Comparison of ENCODE assay signal across 14 cellular contexts in genomic region chr17:47622179-47622549, GRCh38. TPM values are rescaled to one million over a fixed set of nuclear protein-coding genes. Genes with fewer than 3 reads are reported as not detected.
DNase-seq lines count a peak whose midpoint lies in the region; ATAC-seq and TF ChIP-seq lines count a peak whose summit lies in the region.
"Had no signal": no experiment of that assay in that cellular context is flagged by ENCODE, and none has a peak within 500 bp of the region (broad histone marks: within the 10 kb centered on the region; RNA-seq: fewer than 3 reads in every experiment).

No MANE protein-coding gene starts in this region.

- in situ Hi-C loops in transverse colon (cut with MboI; ENCODE audit: low pct_ligation_motif_present in 1 of 4, low pct_unique_long_range_greater_than_20kb in 1 of 4, low sequenced_read_pairs in 3 of 4): loop anchor here (25.0 kb wide), 4 partner anchors 110 to 385 kb away; no protein-coding TSS in a partner anchor

- H3K27me3 ChIP-seq in muscle layer of colon (ENCODE audit: control insufficient read depth in 1 of 2, insufficient read depth in 2 of 2, low read length in 2 of 2) (no peaks in the 10 kb centered on the region), transverse colon (no peaks in the 10 kb centered on the region)
- H3K27me3 ChIP-seq: uterus had no signal

- TF ChIP-seq POLR2A in transverse colon (IDR thresholded peaks at IDR 0.05): no peak

- H3K27ac Mint-ChIP-seq in brain: peak overlapping the region in 4 of 5 experiments; percentile 41 to 92 (median 65)
- no peak overlapping the region for H3K27ac Mint-ChIP-seq in activated naive CD4-positive, alpha-beta T cell treated with anti-CD3 and anti-CD28 coated beads, Interleukin-2, amount 50 U/mL, for 72 hours

- no peak overlapping the region for H3K4me3 Mint-ChIP-seq in brain

- peak; percentile 16 to 25 for ATAC-seq in left cardiac atrium
- no peak for ATAC-seq in Right ventricle myocardium superior (ENCODE audit: poor library complexity)
- no peak for ATAC-seq in activated naive CD4-positive, alpha-beta T cell treated with anti-CD3 and anti-CD28 coated beads, Interleukin-2, amount 50 U/mL, for 72 hours

- WGBS in transverse colon (ENCODE audit: low coverage in 1 of 2), 2 donors: 46 to 74% methylated on average over 2 of the region's 2 CpGs

- H3K36me3 ChIP-seq in muscle layer of colon (ENCODE audit: insufficient read depth, low read length) (peaks cover 33% of the 10 kb centered on the region), transverse colon (peaks cover 0 to 53% (median 12%) of the 10 kb centered on the region in 4 donors)
- H3K36me3 ChIP-seq: uterus had no signal

- peak overlapping the region; percentile 59 for H3K27ac ChIP-seq in muscle layer of colon (ENCODE audit: low read depth, low read length)
- H3K27ac ChIP-seq in transverse colon: peak overlapping the region; percentile 30 to 67 (median 48)
- H3K27ac ChIP-seq: parathyroid adenoma had no signal

- no peak for TF ChIP-seq EP300 in transverse colon (IDR thresholded peaks at IDR 0.05; ENCODE audit: low read depth)

- DNase-seq in left cardiac atrium: no peak
- no peak for DNase-seq in Right ventricle myocardium superior
- DNase-seq in transverse colon: no peak
- no peak for DNase-seq in AG08396 (ENCODE audit: low spot score)
- DNase-seq in activated naive CD4-positive, alpha-beta T cell treated with anti-CD3 and anti-CD28 coated beads, Interleukin-2, amount 50 U/mL, for 72 hours (ENCODE audit: low spot score in 2 of 2): no peak
- DNase-seq in HEK293T (ENCODE audit: extremely low spot score): no peak
- DNase-seq: activated CD4-positive, alpha-beta T cell treated with anti-CD3 and anti-CD28 coated beads, Interleukin-2, amount 50 U/mL, for 4 hours; activated effector memory CD4-positive, alpha-beta T cell treated with Interleukin-2 at 50 U/mL for 16 hours; NCI-H1436; NCI-H526 treated with DMSO at 0.1 percent for 48 hours had no signal

- H3K27me3 Mint-ChIP-seq in brain: no peaks in the 10 kb centered on the region

- H3K9me3 ChIP-seq in muscle layer of colon (ENCODE audit: low read length) (no peaks in the 10 kb centered on the region), transverse colon (no peaks in the 10 kb centered on the region)
- H3K9me3 ChIP-seq: uterus had no signal

- POLR2A ChIA-PET in HEK293T (lab: Yijun Ruan, JAX): interaction anchor here (1.2 kb wide), 1 partner anchor 27 kb away, joined by 4 read pairs; the partner anchor contains the start of gene KPNB1

- H3K36me3 Mint-ChIP-seq in brain: peaks cover 57% of the 10 kb centered on the region
- H3K36me3 Mint-ChIP-seq in activated naive CD4-positive, alpha-beta T cell treated with anti-CD3 and anti-CD28 coated beads, Interleukin-2, amount 50 U/mL, for 72 hours: peaks cover 15 to 34% of the 10 kb centered on the region in 2 donors

- H3K4me3 ChIP-seq in muscle layer of colon (ENCODE audit: low read depth in 1 of 2, low read length in 2 of 2) (no peak overlapping the region), transverse colon (no peak overlapping the region)
- H3K4me3 ChIP-seq: uterus had no signal

- no peaks in the 10 kb centered on the region for H3K9me3 Mint-ChIP-seq in brain
- H3K9me3 Mint-ChIP-seq in activated naive CD4-positive, alpha-beta T cell treated with anti-CD3 and anti-CD28 coated beads, Interleukin-2, amount 50 U/mL, for 72 hours: no peaks in the 10 kb centered on the region

- TF ChIP-seq CTCF in brain (conservative IDR thresholded peaks at IDR 0.05) (no peak), transverse colon (IDR thresholded peaks at IDR 0.05) (no peak)

- intact Hi-C loops in left cardiac atrium (cut with DNase I): no loop called here
- intact Hi-C loops in Right ventricle myocardium superior (cut with DNase I): no loop called here
- intact Hi-C loops in transverse colon (cut with DNase I; ENCODE audit: low total_unique reads): no loop called here

- peaks cover 15% of the 10 kb centered on the region for H3K4me1 Mint-ChIP-seq in brain

- no peak overlapping the region for H3K9ac ChIP-seq in muscle layer of colon (ENCODE audit: low read length)
- H3K9ac ChIP-seq: parathyroid adenoma had no signal

- H3K4me1 ChIP-seq in muscle layer of colon (ENCODE audit: insufficient read depth, low read length) (peaks cover 27% of the 10 kb centered on the region), transverse colon (peaks cover 2 to 12% (median 8%) of the 10 kb centered on the region in 4 donors)

- CTCF ChIA-PET in HEK293T (lab: Yijun Ruan, JAX): no interaction called here

TF ChIP-seq in HEK293T, 16 proteins besides CTCF, POLR2A, EP300 and RAD21:
- TF ChIP-seq BHLHE40 (IDR thresholded peaks at IDR 0.05; ENCODE audit: borderline replicate concordance) (no peak), SUZ12 (IDR thresholded peaks at IDR 0.05) (no peak), ARNT (IDR thresholded peaks at IDR 0.05) (no peak), CTBP1 (IDR thresholded peaks at IDR 0.05; ENCODE audit: borderline replicate concordance) (no peak), FOXK2 (IDR thresholded peaks at IDR 0.05) (no peak), TARDBP (IDR thresholded peaks at IDR 0.05) (no peak), SP1 (IDR thresholded peaks at IDR 0.05) (no peak), ZNF384 (IDR thresholded peaks at IDR 0.05) (no peak), FOXA1 (IDR thresholded peaks at IDR 0.05) (no peak)

RNA-seq across cellular contexts. Expression of gene KPNB1, which starts 27.6 kb away (rescaled TPM):
- 100 to 1,000 TPM; 145 to 180 TPM for total RNA-seq in left cardiac atrium
- total RNA-seq in Right ventricle myocardium superior: 160 TPM
- polyA plus RNA-seq in brain (ENCODE audit: insufficient read depth, low read depth, low replicate concordance): 184 TPM
- total RNA-seq in transverse colon: 100 to 1,000 TPM in 3 of 4 donors, 10 to 100 TPM in 1; 39.2 to 176 (median 133) TPM
- 100 to 1,000 TPM; 560 to 601 TPM for total RNA-seq in activated naive CD4-positive, alpha-beta T cell treated with anti-CD3 and anti-CD28 coated beads, Interleukin-2, amount 50 U/mL, for 72 hours

Comparison
In these comparisons a context has a peak if more than half of its experiments do, and no peak if none do; other contexts are left out.
1. ATAC-seq: peak in left cardiac atrium (2 of 2); none in Right ventricle myocardium superior (single experiment) and activated naive CD4-positive, alpha-beta T cell treated with anti-CD3 and anti-CD28 coated beads, Interleukin-2, amount 50 U/mL, for 72 hours (0 of 2).
2. H3K27ac Mint-ChIP-seq: peak in brain (4 of 5); none in activated naive CD4-positive, alpha-beta T cell treated with anti-CD3 and anti-CD28 coated beads, Interleukin-2, amount 50 U/mL, for 72 hours (0 of 2).